ENCODE assay signal across 12 cellular contexts in genomic region chr15:74431645-74432044, GRCh38. TPM values are rescaled to one million over a fixed set of nuclear protein-coding genes. Genes with fewer than 3 reads are reported as not detected.
DNase-seq lines count a peak whose midpoint lies in the region; ATAC-seq lines count a peak whose summit lies in the region.
"Had no signal": no experiment of that assay in that cellular context is flagged by ENCODE, and none has a peak within 500 bp of the region (broad histone marks: within the 10 kb centered on the region; RNA-seq: fewer than 3 reads in every experiment).

No MANE protein-coding gene starts in this region.

- H3K9me3 Mint-ChIP-seq in activated naive CD8-positive, alpha-beta T cell (ENCODE audit: low read depth) = no peaks in the 10 kb centered on the region

- no peaks in the 10 kb centered on the region for H3K27me3 Mint-ChIP-seq in activated naive CD8-positive, alpha-beta T cell

- peaks cover 12% of the 10 kb centered on the region for H3K36me3 Mint-ChIP-seq in activated naive CD8-positive, alpha-beta T cell

- DNase-seq in stimulated activated CD4-positive, alpha-beta T cell treated with anti-CD3 and anti-CD28 coated beads, Interleukin-1b, Interleukin-23, amount 100 ng/mL, for 48 hours = peak; percentile 22
- no peak for DNase-seq in stimulated activated CD4-positive, alpha-beta T cell treated with anti-CD3 and anti-CD28 coated beads, Interleukin-4, amount 100 ng/mL, for 4 hours
- no peak for DNase-seq in kidney glomerular epithelial cell (lab: John Stamatoyannopoulos, UW)
- DNase-seq in NCI-H446 (lab: John Stamatoyannopoulos, UW) = no peak
- no peak for DNase-seq in NCI-H1092 (lab: John Stamatoyannopoulos, UW)
- DNase-seq: hippocampal formation, NCI-H1105 had no signal

- H3K27ac Mint-ChIP-seq in activated naive CD8-positive, alpha-beta T cell = peak overlapping the region; percentile 80

- peaks cover 3% of the 10 kb centered on the region for H3K36me3 ChIP-seq in mesodermal cell (ENCODE audit: control insufficient read depth, insufficient read depth, low read length)
- H3K36me3 ChIP-seq: thoracic aorta had no signal

- no peak for ATAC-seq in GM19328 (IDR thresholded peaks at IDR 0.05; ENCODE audit: unreplicated experiment)
- ATAC-seq: psoas muscle had no signal

- no peak overlapping the region for H3K27ac ChIP-seq in mesodermal cell (ENCODE audit: low read depth, low read length, severe bottlenecking)
- H3K27ac ChIP-seq: psoas muscle, thoracic aorta had no signal

- peaks cover 65% of the 10 kb centered on the region for H3K4me1 Mint-ChIP-seq in activated naive CD8-positive, alpha-beta T cell (ENCODE audit: low read depth)

- H3K4me1 ChIP-seq in mesodermal cell (ENCODE audit: control insufficient read depth, insufficient read depth, low read length, poor library complexity, severe bottlenecking) = peaks cover 13% of the 10 kb centered on the region

- 87 to 88% methylated on average over 8 of the region's 8 CpGs for WGBS in mesodermal cell (ENCODE audit: insufficient coverage in 2 of 2), 2 experiments

- H3K9me3 ChIP-seq in mesodermal cell (ENCODE audit: control insufficient read depth, low read length) = no peaks in the 10 kb centered on the region
- H3K9me3 ChIP-seq: psoas muscle, thoracic aorta had no signal

- peak overlapping the region; percentile 94 for H3K4me3 Mint-ChIP-seq in activated naive CD8-positive, alpha-beta T cell

- peak overlapping the region; percentile 73 for H3K4me3 ChIP-seq in mesodermal cell (ENCODE audit: extremely low read depth, insufficient read depth, low read length, poor library complexity, severe bottlenecking)

RNA-seq across cellular contexts. Expression of gene SEMA7A, which starts 2.1 kb away (rescaled TPM):
- 15.7 TPM for polyA plus RNA-seq in mesodermal cell (2013, experiment 1 of 2)
- 13.1 TPM for polyA plus RNA-seq in mesodermal cell (2013, experiment 2 of 2)

RNA-seq across cellular contexts. Expression of gene UBL7, which starts 29.3 kb away (rescaled TPM):
- 71.6 TPM for polyA plus RNA-seq in mesodermal cell (2013, experiment 1 of 2)
- 57.7 TPM for polyA plus RNA-seq in mesodermal cell (2013, experiment 2 of 2)
